1 cellular context compared by ENCODE assay signal in the genomic region with DNA sequence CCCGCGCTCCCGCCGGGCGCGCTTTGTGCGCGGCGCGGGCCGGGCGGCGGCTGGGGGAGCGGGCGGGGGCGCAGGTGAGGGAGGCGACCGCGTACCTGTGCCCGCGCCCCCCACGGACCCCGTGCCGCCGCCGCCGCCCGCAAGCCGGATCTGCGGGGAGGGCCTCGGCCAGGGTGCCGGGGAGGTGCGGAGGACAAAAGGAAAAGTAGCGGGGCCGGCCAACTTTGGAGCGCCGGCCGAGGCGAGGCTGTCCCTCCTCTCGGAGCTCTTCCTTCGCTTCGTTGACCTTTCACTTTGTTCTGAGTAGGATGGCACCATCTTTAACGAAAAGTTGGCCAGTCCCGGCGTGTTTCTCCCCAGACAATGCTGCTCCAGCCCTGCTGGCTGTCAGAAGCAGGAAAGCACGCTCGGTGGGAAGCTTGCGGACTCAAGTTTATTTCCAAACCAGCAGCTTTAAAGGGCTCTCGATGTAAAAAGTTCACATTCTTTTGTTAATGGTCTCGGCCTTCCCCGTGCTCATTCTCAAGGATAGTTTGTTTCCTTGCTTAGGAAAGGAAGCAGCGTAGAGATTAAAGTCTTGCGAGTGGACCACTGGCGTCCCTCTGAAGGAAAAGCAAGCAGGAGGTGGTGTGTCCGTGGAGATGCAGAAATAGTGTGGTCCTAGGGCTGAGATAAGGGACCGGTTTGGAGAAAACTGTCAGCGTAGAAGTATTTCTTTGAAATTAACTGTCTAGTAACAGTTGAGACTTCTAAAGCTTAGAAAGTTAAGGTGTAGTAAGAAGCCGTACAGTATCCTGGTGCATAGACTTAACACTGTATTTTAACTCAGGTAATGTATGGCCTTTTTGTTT.
TF ChIP-seq lines count a peak whose summit lies in the region.

No MANE protein-coding gene starts in this region.

TF ChIP-seq in GM12878, 131 proteins besides CTCF, POLR2A, EP300 and RAD21:
- TF ChIP-seq YY1 (IDR thresholded peaks at IDR 0.05; ENCODE audit: low read depth, low read length) (peak; percentile 58; the same call in 1 of the 2 replicates), NR2F1 (conservative IDR thresholded peaks at IDR 0.05) (peak; percentile 14; the same call in 1 of the 2 replicates), BACH1 (IDR thresholded peaks at IDR 0.05; ENCODE audit: borderline replicate concordance) (0 out of 2 replicates have a peak, but pooled peaks have one; percentile 20), SIX5 (IDR thresholded peaks at IDR 0.05; ENCODE audit: low read depth, low read length, severe bottlenecking) (no peak), POU2F2 (IDR thresholded peaks at IDR 0.05; ENCODE audit: borderline replicate concordance, low read depth, low read length) (no peak), GATAD2B (conservative IDR thresholded peaks at IDR 0.05; ENCODE audit: low read depth) (0 out of 2 replicates have a peak, but pooled peaks have one; percentile 23), ZBTB33 (IDR thresholded peaks at IDR 0.05) (no peak)
TF ChIP-seq in GM12878: peak in this region for 4.
